ENCODE assay signal across 1 cellular context in genomic region chr2:128350736-128351135, GRCh38.
TF ChIP-seq lines count a peak whose summit lies in the region.

No MANE protein-coding gene starts in this region.

TF ChIP-seq in IMR-90, 13 proteins besides CTCF, POLR2A, EP300 and RAD21 (continued from another document):
- no peak for TF ChIP-seq ELK1 (IDR thresholded peaks at IDR 0.05; ENCODE audit: borderline replicate concordance, low read depth, low read length)
- TF ChIP-seq USF2 (IDR thresholded peaks at IDR 0.05; ENCODE audit: low read depth, low read length): no peak
- no peak for TF ChIP-seq MAZ (IDR thresholded peaks at IDR 0.05; ENCODE audit: borderline replicate concordance, low read depth, low read length)
- TF ChIP-seq MAFK (IDR thresholded peaks at IDR 0.05; ENCODE audit: low read depth, low read length): no peak
- no peak for TF ChIP-seq RFX5 (IDR thresholded peaks at IDR 0.05; ENCODE audit: low read depth, low read length)
- TF ChIP-seq RCOR1 (IDR thresholded peaks at IDR 0.05; ENCODE audit: insufficient replicate concordance, low read length): no peak
